16 cellular contexts compared by ENCODE assay signal in the genomic region with DNA sequence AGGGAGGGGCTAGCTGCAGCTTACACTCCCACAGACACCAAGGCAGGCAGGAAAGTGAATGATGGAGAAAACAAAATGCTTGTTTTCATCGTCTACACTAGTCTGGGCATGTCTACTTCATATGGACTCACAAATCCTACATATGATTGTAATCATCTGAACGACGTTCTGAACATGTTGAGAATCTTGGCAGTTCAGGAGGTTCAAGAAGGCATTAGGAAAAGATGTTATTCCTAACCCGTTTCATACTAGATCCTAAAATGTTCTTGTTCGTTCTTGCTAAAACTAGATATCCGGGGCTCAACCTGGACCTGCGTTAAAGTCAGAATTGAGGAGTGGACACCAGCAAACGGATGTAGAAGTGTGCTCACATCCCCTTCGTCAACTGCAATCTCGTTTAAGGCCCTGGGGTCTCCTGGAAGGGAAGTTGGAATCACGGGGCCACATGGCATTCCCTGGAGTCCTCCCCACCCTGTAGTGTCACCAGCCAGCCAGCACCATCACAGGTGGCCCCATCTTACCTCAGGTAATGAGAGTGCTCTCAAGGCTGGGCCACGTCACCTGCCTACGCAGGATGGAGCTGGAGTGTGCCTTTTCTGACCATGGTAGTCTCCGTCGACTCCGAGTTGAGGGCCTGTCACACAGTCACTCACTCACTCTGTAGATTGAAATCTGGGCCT. TPM values are rescaled to one million over a fixed set of nuclear protein-coding genes. Genes with fewer than 3 reads are reported as not detected.
DNase-seq lines count a peak whose midpoint lies in the region; ATAC-seq, FAIRE-seq and TF ChIP-seq lines count a peak whose summit lies in the region.
"Had no signal": no experiment of that assay in that cellular context is flagged by ENCODE, and none has a peak within 500 bp of the region (broad histone marks: within the 10 kb centered on the region; RNA-seq: fewer than 3 reads in every experiment).

No MANE protein-coding gene starts in this region.

- no peaks in the 10 kb centered on the region for H3K9me3 ChIP-seq in right lobe of liver
- H3K9me3 ChIP-seq in BE2C, result no peaks in the 10 kb centered on the region

- no peak for TF ChIP-seq POLR2A in right lobe of liver (IDR thresholded peaks at IDR 0.05)

- no peaks in the 10 kb centered on the region for H3K36me3 ChIP-seq in bronchial epithelial cell (ENCODE audit: control insufficient read depth, insufficient read depth, low read length)
- no peaks in the 10 kb centered on the region for H3K36me3 ChIP-seq in right lobe of liver
- no peaks in the 10 kb centered on the region for H3K36me3 ChIP-seq in BE2C

- no peaks in the 10 kb centered on the region for H3K27me3 ChIP-seq in bronchial epithelial cell (ENCODE audit: control insufficient read depth, insufficient read depth, low read length)
- no peaks in the 10 kb centered on the region for H3K27me3 ChIP-seq in right lobe of liver
- no peaks in the 10 kb centered on the region for H3K27me3 ChIP-seq in BE2C

- H3K27ac ChIP-seq in right lobe of liver, result peak overlapping the region in 2 of 3 donors; percentile 48 to 79

- no peak for ATAC-seq in right lobe of liver
- ATAC-seq in HG03196 (IDR thresholded peaks at IDR 0.05; ENCODE audit: unreplicated experiment), result no peak
- ATAC-seq: HCT116, Panc1 had no signal

- DNase-seq in HTR-8/SVneo (ENCODE audit: insufficient read length, low spot score), result no peak
- peak; percentile 59 for DNase-seq in bronchial epithelial cell (ENCODE audit: low read depth)
- DNase-seq in right lobe of liver, result no peak
- peak; percentile 44 for DNase-seq in posterior vena cava (ENCODE audit: low spot score)
- DNase-seq in BE2C, result no peak
- DNase-seq in activated CD4-positive, alpha-beta T cell treated with anti-CD3 and anti-CD28 coated beads for 48 hours, result no peak
- DNase-seq: Calu3; CD4-positive, alpha-beta memory T cell; NCI-H1048; NCI-H146; NCI-H2081 treated with DMSO at 0.1 percent for 48 hours; NCI-H2227 treated with DMSO at 0.1 percent for 48 hours; NCI-H524 had no signal

- intact Hi-C loops in right lobe of liver (cut with DNase I) (no loop called here), posterior vena cava (cut with DNase I) (no loop called here)

- TF ChIP-seq CTCF in bronchial epithelial cell (IDR thresholded peaks at IDR 0.05; ENCODE audit: insufficient read depth, low read length, severe bottlenecking), result no peak
- TF ChIP-seq CTCF in right lobe of liver (IDR thresholded peaks at IDR 0.05), result no peak
- TF ChIP-seq CTCF in BE2C (IDR thresholded peaks at IDR 0.05; ENCODE audit: low read depth, low read length), result no peak

- H3K4me1 ChIP-seq in right lobe of liver (peaks cover 0 to 22% (median 9%) of the 10 kb centered on the region in 4 donors), BE2C (no peaks in the 10 kb centered on the region)

- H3K4me3 ChIP-seq in bronchial epithelial cell (ENCODE audit: low read depth, low read length) (no peak overlapping the region), right lobe of liver (no peak overlapping the region), BE2C (ENCODE audit: low read depth, low read length) (no peak overlapping the region)

- FAIRE-seq in HTR-8/SVneo (lab: Jason Lieb, UNC), result peak; percentile 49
- FAIRE-seq in bronchial epithelial cell (lab: Jason Lieb, UNC), result no peak

- 89% methylated on average over 7 of the region's 16 CpGs for WGBS in right lobe of liver (ENCODE audit: insufficient coverage, low coverage, low lambda C conversion rate, missing lambda C conversion rate)

RNA-seq across cellular contexts. Expression of a gene that starts 37.3 kb away (rescaled TPM):
- total RNA-seq in bronchial epithelial cell (256 and 405 TPM in 2 replicates), right lobe of liver (10 to 100 TPM; 50.3 to 79.1 (median 56.9) TPM), posterior vena cava (100 to 1,000 TPM; 100 to 101 TPM)
- polyA plus RNA-seq in BE2C (2012; ENCODE audit: insufficient read depth, insufficient read length, low read depth), result 254 TPM

Comparison
In these comparisons a context has a peak if more than half of its experiments do, and no peak if none do; other contexts are left out.
1. DNase-seq: peak in bronchial epithelial cell (single experiment) and posterior vena cava (single experiment); none in HTR-8/SVneo (single experiment), right lobe of liver (0 of 3), BE2C (single experiment) and activated CD4-positive, alpha-beta T cell treated with anti-CD3 and anti-CD28 coated beads for 48 hours (single experiment).